ENCODE assay signal across 7 cellular contexts in the genomic region with DNA sequence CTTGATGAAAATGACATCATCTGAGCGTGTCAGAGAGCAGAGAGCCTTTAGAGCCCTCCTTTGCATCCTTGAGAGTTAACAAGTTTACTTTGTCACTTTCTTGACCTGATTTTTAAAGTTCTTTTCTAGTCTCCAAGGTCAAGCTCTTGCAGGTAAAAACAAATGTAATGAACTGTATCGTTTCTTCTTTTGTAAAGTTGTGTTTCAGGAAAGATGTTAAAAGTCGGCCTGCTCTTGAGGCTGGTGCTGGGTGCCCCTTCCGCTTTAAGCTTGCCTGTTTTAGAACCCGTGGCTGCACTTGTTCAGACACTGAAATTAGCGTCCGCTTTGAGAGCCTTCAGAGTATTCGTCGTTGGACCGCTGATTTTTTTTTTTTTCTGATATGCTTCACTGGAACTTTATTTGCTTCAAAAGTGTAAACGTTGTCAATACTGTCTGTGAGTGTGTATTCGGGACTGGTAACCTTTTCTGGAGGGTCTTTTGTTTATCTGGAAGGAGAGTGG. TPM values are rescaled to one million over a fixed set of nuclear protein-coding genes. Genes with fewer than 3 reads are reported as not detected.
DNase-seq lines count a peak whose midpoint lies in the region; ATAC-seq, FAIRE-seq and TF ChIP-seq lines count a peak whose summit lies in the region.

No MANE protein-coding gene starts in this region.

- H3K4me3 ChIP-seq in GM06990 (replicated peaks; ENCODE audit: low read depth, low read length) (peak overlapping the region; percentile 87), astrocyte of the cerebellum (ENCODE audit: low read depth, low read length) (peak overlapping the region; percentile 85), kidney (ENCODE audit: low read length in 2 of 2) (peak overlapping the region; percentile 85 to 88)

- no peaks in the 10 kb centered on the region for H3K27me3 Mint-ChIP-seq in stimulated activated naive CD8-positive, alpha-beta T cell treated with anti-CD3 and anti-CD28 coated beads, Interleukin-15, amount 100 ng/mL, for 72 hours

- no peaks in the 10 kb centered on the region for H3K27me3 ChIP-seq in GM06990 (replicated peaks; ENCODE audit: control insufficient read depth, insufficient read depth, low read length)

- FAIRE-seq in kidney (lab: Jason Lieb, UNC), result no peak

- DNase-seq in GM06990 (ENCODE audit: extremely low read depth, insufficient read length) (peak; percentile 24), Kasumi-1 (lab: John Stamatoyannopoulos, UW) (peak; percentile 33 to 51), astrocyte of the cerebellum (ENCODE audit: low read depth) (no peak), kidney (no peak)
- peak in 1 of 2 donors; percentile 14 for DNase-seq in stimulated activated naive CD8-positive, alpha-beta T cell treated with anti-CD3 and anti-CD28 coated beads, Interleukin-15, amount 100 ng/mL, for 72 hours

- intact Hi-C loops in kidney (cut with DNase I), result loop anchor here (10.0 kb wide), 1 partner anchor 60 kb away; no protein-coding TSS in a partner anchor

- TF ChIP-seq CTCF in GM06990 (IDR thresholded peaks at IDR 0.05; ENCODE audit: insufficient read depth, low read length, poor library complexity, severe bottlenecking) (no peak), astrocyte of the cerebellum (IDR thresholded peaks at IDR 0.05; ENCODE audit: low read depth, low read length, missing control alignments) (no peak), kidney (IDR thresholded peaks at IDR 0.05; ENCODE audit: borderline replicate concordance, extremely low read depth, insufficient read depth) (no peak)

- H3K4me1 ChIP-seq in kidney (ENCODE audit: control insufficient read depth in 1 of 2, insufficient read depth in 1 of 2, low read depth in 1 of 2, low read length in 2 of 2), result peaks cover 11% of the 10 kb centered on the region in 2 donors

- no peaks in the 10 kb centered on the region for H3K9me3 Mint-ChIP-seq in stimulated activated naive CD8-positive, alpha-beta T cell treated with anti-CD3 and anti-CD28 coated beads, Interleukin-15, amount 100 ng/mL, for 72 hours

- no peak for ATAC-seq in stimulated activated naive CD8-positive, alpha-beta T cell treated with anti-CD3 and anti-CD28 coated beads, Interleukin-15, amount 100 ng/mL, for 72 hours
- ATAC-seq in HG02798 (IDR thresholded peaks at IDR 0.05; ENCODE audit: poor library complexity, unreplicated experiment) (no peak), GM21528 (IDR thresholded peaks at IDR 0.05; ENCODE audit: low FRiP score, unreplicated experiment) (no peak)

- peak overlapping the region; percentile 88 to 90 for H3K9ac ChIP-seq in kidney (ENCODE audit: low read length in 2 of 2)

- H3K27ac Mint-ChIP-seq in stimulated activated naive CD8-positive, alpha-beta T cell treated with anti-CD3 and anti-CD28 coated beads, Interleukin-15, amount 100 ng/mL, for 72 hours, result peak overlapping the region; percentile 80 to 92

- H3K27ac ChIP-seq in kidney (ENCODE audit: low read depth in 2 of 2, low read length in 2 of 2), result peak overlapping the region; percentile 82 to 83

- H3K4me1 Mint-ChIP-seq in stimulated activated naive CD8-positive, alpha-beta T cell treated with anti-CD3 and anti-CD28 coated beads, Interleukin-15, amount 100 ng/mL, for 72 hours, result peaks cover 51% of the 10 kb centered on the region

- no peaks in the 10 kb centered on the region; the same call in 1 of the 2 replicates for H3K36me3 ChIP-seq in GM06990 (ENCODE audit: control insufficient read depth, insufficient read depth, low read length)
- no peaks in the 10 kb centered on the region for H3K36me3 ChIP-seq in kidney (ENCODE audit: control insufficient read depth in 1 of 2, insufficient read depth in 2 of 2, low read length in 2 of 2)

- no peaks in the 10 kb centered on the region for H3K9me3 ChIP-seq in kidney (ENCODE audit: control insufficient read depth in 1 of 2, low read length in 2 of 2)

- in situ Hi-C loops in astrocyte of the cerebellum (cut with HindIII; ENCODE audit: low sequenced_read_pairs), result loop anchor here (5.0 kb wide), 1 partner anchor 88 kb away; no protein-coding TSS in a partner anchor

- H3K4me3 Mint-ChIP-seq in stimulated activated naive CD8-positive, alpha-beta T cell treated with anti-CD3 and anti-CD28 coated beads, Interleukin-15, amount 100 ng/mL, for 72 hours, result peak overlapping the region; percentile 91 to 93

RNA-seq across cellular contexts. Expression of a gene that starts 52.6 kb away (rescaled TPM):
- total RNA-seq in kidney, result 20.5 TPM
- polyA plus RNA-seq in kidney (ENCODE audit: insufficient read depth, low read depth, low replicate concordance), result 4.6 TPM

Comparison
In these comparisons a context has a peak if more than half of its experiments do, and no peak if none do; other contexts are left out.
1. DNase-seq: peak in GM06990 (single experiment) and Kasumi-1 (2 of 2); none in astrocyte of the cerebellum (single experiment) and kidney (single experiment).
2. Peak in every context shown above with its lines, with median percentiles within 50 percentile points of each other: H3K4me3 ChIP-seq.